Comparison of ENCODE assay signal across 18 cellular contexts in the genomic region with DNA sequence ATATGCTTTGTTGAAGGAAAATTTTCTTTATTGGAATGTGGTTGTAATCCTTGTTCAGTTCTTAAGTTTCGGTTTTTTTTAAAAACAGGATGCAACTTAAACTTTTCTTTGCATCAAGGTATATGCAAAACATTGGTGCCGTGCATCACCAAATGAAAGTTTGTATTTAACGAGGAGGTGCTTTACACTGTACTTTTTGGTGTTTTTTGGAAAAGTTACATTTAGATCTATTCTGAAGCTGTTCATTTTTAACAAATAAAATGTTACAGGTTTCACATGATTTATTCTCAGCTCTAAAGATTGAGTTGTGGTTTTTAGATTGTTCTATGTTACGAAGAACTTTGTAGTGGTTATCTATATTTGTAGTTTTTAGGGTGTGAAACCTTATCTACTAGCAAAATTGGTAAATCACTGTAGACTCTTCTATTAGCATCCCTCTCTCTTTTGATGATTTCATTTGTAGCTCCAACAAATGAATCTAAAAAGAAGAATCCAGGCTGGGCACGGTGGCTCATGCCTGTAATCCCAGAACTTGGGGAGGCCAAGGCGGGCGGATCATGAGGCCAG. TPM values are rescaled to one million over a fixed set of nuclear protein-coding genes. Genes with fewer than 3 reads are reported as not detected.
A peak's percentile ranks its signal among the peaks of the same experiment; 100 is the strongest.
DNase-seq lines count a peak whose midpoint lies in the region; ATAC-seq and TF ChIP-seq lines count a peak whose summit lies in the region.
"Had no signal": no experiment of that assay in that cellular context is flagged by ENCODE, and none has a peak within 500 bp of the region (broad histone marks: within the 10 kb centered on the region; RNA-seq: fewer than 3 reads in every experiment).

No MANE protein-coding gene starts in this region.

- POLR2A ChIA-PET in activated CD4-positive, alpha-beta T cell treated with anti-CD3 and anti-CD28 coated beads, Interleukin-2, amount 10 ng/mL, durations not matched to agents 7 days and 5 days (lab: Charles Lee), result no interaction called here
- POLR2A ChIA-PET in T-cell (lab: Charles Lee), result no interaction called here

- H3K79me2 ChIP-seq in DOHH2 (ENCODE audit: control insufficient read depth, low read length), result peaks cover 10% of the 10 kb centered on the region
- no peaks in the 10 kb centered on the region for H3K79me2 ChIP-seq in trophoblast cell (ENCODE audit: control insufficient read depth, insufficient read depth, low read length, poor library complexity)

- no peak for TF ChIP-seq CTCF in DOHH2 (IDR thresholded peaks at IDR 0.05; ENCODE audit: low read depth, low read length, poor library complexity, severe bottlenecking)
- TF ChIP-seq CTCF in GM13976 (IDR thresholded peaks at IDR 0.05; ENCODE audit: borderline replicate concordance, control extremely low read depth, extremely low read depth, insufficient read depth, missing control alignments), result no peak

- H3K36me3 Mint-ChIP-seq in activated CD4-positive, alpha-beta T cell treated with anti-CD3 and anti-CD28 coated beads, Interleukin-2, amount 10 ng/mL, durations not matched to agents 7 days and 5 days (ENCODE audit: low read depth), result peaks cover 20% of the 10 kb centered on the region
- peaks cover 30% of the 10 kb centered on the region for H3K36me3 Mint-ChIP-seq in activated CD4-positive, alpha-beta T cell treated with anti-CD3 and anti-CD28 coated beads, Interleukin-2, amount 10 ng/mL, durations not matched to agents 24 days and 14 days (ENCODE audit: low read depth)
- H3K36me3 Mint-ChIP-seq in T-cell, result peaks cover 27% of the 10 kb centered on the region
- H3K36me3 Mint-ChIP-seq in naive B cell, result no peaks in the 10 kb centered on the region

- no peak overlapping the region for H2BK5ac ChIP-seq in trophoblast cell (ENCODE audit: low read depth, low read length, poor library complexity)

- no peak for ATAC-seq in T-cell (replicated peaks in 1 of 4)
- ATAC-seq in naive B cell (ENCODE audit: low read depth in 2 of 2), result no peak

- peaks cover 37% of the 10 kb centered on the region for H3K36me3 ChIP-seq in DOHH2 (ENCODE audit: control insufficient read depth, low read length)
- H3K36me3 ChIP-seq in trophoblast cell (ENCODE audit: control insufficient read depth in 1 of 2, insufficient read depth in 2 of 2, low read length in 2 of 2), result peaks cover 10 to 15% of the 10 kb centered on the region in 2 experiments

- H3K4me1 ChIP-seq in DOHH2 (ENCODE audit: control insufficient read depth, low read length) (peaks cover 70% of the 10 kb centered on the region), trophoblast cell (ENCODE audit: control insufficient read depth in 1 of 2, insufficient read depth in 2 of 2, low read length in 2 of 2) (peaks cover 2 to 4% of the 10 kb centered on the region in 2 experiments)
- H3K4me1 ChIP-seq: BLaER1 had no signal

- no peak overlapping the region for H3K18ac ChIP-seq in trophoblast cell (ENCODE audit: low read length)

- no peak for DNase-seq in activated CD4-positive, alpha-beta T cell treated with anti-CD3 and anti-CD28 coated beads, Interleukin-2, amount 10 ng/mL, durations not matched to agents 7 days and 5 days
- DNase-seq in activated CD4-positive, alpha-beta T cell treated with anti-CD3 and anti-CD28 coated beads, Interleukin-2, amount 10 ng/mL, durations not matched to agents 24 days and 14 days, result no peak
- DNase-seq in T-cell (no peak), naive B cell (no peak), NCI-H345 (lab: John Stamatoyannopoulos, UW) (no peak), trophoblast cell (no peak), GM13976 (ENCODE audit: low spot score) (no peak)
- DNase-seq: DMS79, HFFc6, KBM-7, NCI-H1092, NCI-H1694, NCI-H2107, NCI-H510A, SHP77 had no signal

- no peak overlapping the region for H3K23ac ChIP-seq in trophoblast cell (ENCODE audit: low read length)

- H4K12ac ChIP-seq in trophoblast cell (ENCODE audit: low read depth, low read length), result no peak overlapping the region

- no peaks in the 10 kb centered on the region for H3K27me3 Mint-ChIP-seq in activated CD4-positive, alpha-beta T cell treated with anti-CD3 and anti-CD28 coated beads, Interleukin-2, amount 10 ng/mL, durations not matched to agents 7 days and 5 days
- no peaks in the 10 kb centered on the region for H3K27me3 Mint-ChIP-seq in activated CD4-positive, alpha-beta T cell treated with anti-CD3 and anti-CD28 coated beads, Interleukin-2, amount 10 ng/mL, durations not matched to agents 24 days and 14 days
- H3K27me3 Mint-ChIP-seq in T-cell, result no peaks in the 10 kb centered on the region
- no peaks in the 10 kb centered on the region for H3K27me3 Mint-ChIP-seq in naive B cell

- no peak overlapping the region for H4K91ac ChIP-seq in trophoblast cell (ENCODE audit: low read depth, low read length)

- H3K4ac ChIP-seq in trophoblast cell (ENCODE audit: low read depth, low read length), result no peak overlapping the region

- H3K4me3 ChIP-seq in DOHH2 (ENCODE audit: low read length), result peak overlapping the region; percentile 53
- H3K4me3 ChIP-seq in trophoblast cell (ENCODE audit: low read depth, low read length), result no peak overlapping the region
- H3K4me3 ChIP-seq: BLaER1 had no signal

- H3K4me3 Mint-ChIP-seq in activated CD4-positive, alpha-beta T cell treated with anti-CD3 and anti-CD28 coated beads, Interleukin-2, amount 10 ng/mL, durations not matched to agents 7 days and 5 days, result no peak overlapping the region
- no peak overlapping the region for H3K4me3 Mint-ChIP-seq in activated CD4-positive, alpha-beta T cell treated with anti-CD3 and anti-CD28 coated beads, Interleukin-2, amount 10 ng/mL, durations not matched to agents 24 days and 14 days
- H3K4me3 Mint-ChIP-seq in T-cell, result no peak overlapping the region
- peak overlapping the region in 3 of 8 donors; percentile 10 to 41 (median 40) for H3K4me3 Mint-ChIP-seq in naive B cell
- H3K4me3 Mint-ChIP-seq: HFFc6 had no signal

- H4K20me1 ChIP-seq in DOHH2 (ENCODE audit: control insufficient read depth, insufficient read depth, low read depth, low read length), result no peaks in the 10 kb centered on the region
- H4K20me1 ChIP-seq: BLaER1 had no signal

- H2BK12ac ChIP-seq in trophoblast cell (ENCODE audit: low read length), result no peak overlapping the region

- peak overlapping the region; percentile 92 for H3K27ac ChIP-seq in DOHH2 (ENCODE audit: low read depth, low read length)
- no peak overlapping the region for H3K27ac ChIP-seq in trophoblast cell (ENCODE audit: low read depth, low read length)
- H3K27ac ChIP-seq: 22Rv1, BLaER1 had no signal

- CTCF ChIA-PET in activated CD4-positive, alpha-beta T cell treated with anti-CD3 and anti-CD28 coated beads, Interleukin-2, amount 10 ng/mL, durations not matched to agents 7 days and 5 days (lab: Charles Lee), result interaction anchor here (1.3 to 1.5 kb wide), 2 partner anchors 12 to 20 kb away, joined by 3 read pairs; no protein-coding TSS in a partner anchor
- CTCF ChIA-PET in T-cell (lab: Charles Lee), result no interaction called here

- no peak overlapping the region for H3K14ac ChIP-seq in trophoblast cell (ENCODE audit: low read length)

- H3K79me1 ChIP-seq in trophoblast cell (ENCODE audit: low read length), result no peaks in the 10 kb centered on the region

- H3K27ac Mint-ChIP-seq in activated CD4-positive, alpha-beta T cell treated with anti-CD3 and anti-CD28 coated beads, Interleukin-2, amount 10 ng/mL, durations not matched to agents 7 days and 5 days, result peak overlapping the region; percentile 66
- H3K27ac Mint-ChIP-seq in activated CD4-positive, alpha-beta T cell treated with anti-CD3 and anti-CD28 coated beads, Interleukin-2, amount 10 ng/mL, durations not matched to agents 24 days and 14 days, result no peak overlapping the region
- H3K27ac Mint-ChIP-seq in T-cell (peak overlapping the region; percentile 68 to 80), naive B cell (peak overlapping the region; percentile 11 to 84 (median 73))
- H3K27ac Mint-ChIP-seq: HFFc6 had no signal

- H2AFZ ChIP-seq in trophoblast cell (ENCODE audit: insufficient read depth, low read length, poor library complexity), result no peak overlapping the region

- intact Hi-C loops in activated CD4-positive, alpha-beta T cell treated with anti-CD3 and anti-CD28 coated beads, Interleukin-2, amount 10 ng/mL, durations not matched to agents 24 days and 14 days (cut with micrococcal nuclease), result no loop called here

- peaks cover 7% of the 10 kb centered on the region for H3K4me1 Mint-ChIP-seq in activated CD4-positive, alpha-beta T cell treated with anti-CD3 and anti-CD28 coated beads, Interleukin-2, amount 10 ng/mL, durations not matched to agents 7 days and 5 days
- H3K4me1 Mint-ChIP-seq in activated CD4-positive, alpha-beta T cell treated with anti-CD3 and anti-CD28 coated beads, Interleukin-2, amount 10 ng/mL, durations not matched to agents 24 days and 14 days, result peaks cover 5% of the 10 kb centered on the region
- H3K4me1 Mint-ChIP-seq in T-cell (peaks cover 6 to 14% (median 14%) of the 10 kb centered on the region in 3 donors), naive B cell (peaks cover 8 to 26% (median 20%) of the 10 kb centered on the region in 3 donors)

- H3K9ac ChIP-seq in trophoblast cell (ENCODE audit: low read length), result no peak overlapping the region
- H3K9ac ChIP-seq: BLaER1 had no signal

- no peak overlapping the region for H2AK5ac ChIP-seq in trophoblast cell (ENCODE audit: low read length)

- no peaks in the 10 kb centered on the region for H3K9me2 ChIP-seq in DOHH2 (replicated peaks; ENCODE audit: control insufficient read depth, low read length)

- H3K9me3 ChIP-seq in DOHH2 (ENCODE audit: control insufficient read depth, insufficient read depth, low read length) (no peaks in the 10 kb centered on the region), trophoblast cell (ENCODE audit: insufficient read depth, low read depth, low read length) (peaks cover 6% of the 10 kb centered on the region)
- H3K9me3 ChIP-seq: BLaER1 had no signal

- H3K27me3 ChIP-seq in DOHH2 (ENCODE audit: control insufficient read depth, low read length) (no peaks in the 10 kb centered on the region), trophoblast cell (ENCODE audit: insufficient read depth, low read length) (no peaks in the 10 kb centered on the region)
- H3K27me3 ChIP-seq: BLaER1 had no signal

- in situ Hi-C loops in GM13976 (cut with MboI; ENCODE audit: low sequenced_read_pairs, unreplicated experiment), result no loop called here

- H2BK120ac ChIP-seq in trophoblast cell (ENCODE audit: insufficient read depth, low read length, poor library complexity), result no peak overlapping the region

- H3K4me2 ChIP-seq in DOHH2 (ENCODE audit: low read length), result peak overlapping the region; percentile 82
- no peak overlapping the region for H3K4me2 ChIP-seq in trophoblast cell (ENCODE audit: low read length)
- H3K4me2 ChIP-seq: BLaER1 had no signal

- peaks cover 49% of the 10 kb centered on the region for H3F3A ChIP-seq in DOHH2 (ENCODE audit: control insufficient read depth, insufficient read depth)

- no peak overlapping the region for H4K8ac ChIP-seq in trophoblast cell (ENCODE audit: low read depth, low read length)

- WGBS in trophoblast cell (ENCODE audit: extremely low coverage, insufficient coverage, insufficient read length), result no CpG with 5 or more reads among the region's 7 CpGs

- H3K9me3 Mint-ChIP-seq in activated CD4-positive, alpha-beta T cell treated with anti-CD3 and anti-CD28 coated beads, Interleukin-2, amount 10 ng/mL, durations not matched to agents 7 days and 5 days, result no peaks in the 10 kb centered on the region
- no peaks in the 10 kb centered on the region for H3K9me3 Mint-ChIP-seq in activated CD4-positive, alpha-beta T cell treated with anti-CD3 and anti-CD28 coated beads, Interleukin-2, amount 10 ng/mL, durations not matched to agents 24 days and 14 days
- H3K9me3 Mint-ChIP-seq in T-cell (no peaks in the 10 kb centered on the region), naive B cell (no peaks in the 10 kb centered on the region)
- H3K9me3 Mint-ChIP-seq: HFFc6 had no signal

RNA-seq across cellular contexts. Expression of a gene that starts 7.0 kb away (rescaled TPM):
- total RNA-seq in activated CD4-positive, alpha-beta T cell treated with anti-CD3 and anti-CD28 coated beads, Interleukin-2, amount 10 ng/mL, durations not matched to agents 7 days and 5 days, result 10 to 100 TPM; 54.0 to 58.0 TPM
- total RNA-seq in activated CD4-positive, alpha-beta T cell treated with anti-CD3 and anti-CD28 coated beads, Interleukin-2, amount 10 ng/mL, durations not matched to agents 24 days and 14 days, result 54.7 and 56.4 TPM in 2 replicates
- total RNA-seq in T-cell, result 10 to 100 TPM; 51.4 to 75.1 (median 62.2) TPM
- polyA plus RNA-seq in naive B cell (ENCODE audit: low read depth in 6 of 6), result 10 to 100 TPM; 10.2 to 26.0 (median 13.9) TPM
- 22.8 and 24.3 TPM in 2 replicates for polyA plus RNA-seq in trophoblast cell (2013)

RNA-seq across cellular contexts. Expression of a gene that starts 34.4 kb away (rescaled TPM):
- 10 to 100 TPM; 35.7 to 38.8 TPM for total RNA-seq in activated CD4-positive, alpha-beta T cell treated with anti-CD3 and anti-CD28 coated beads, Interleukin-2, amount 10 ng/mL, durations not matched to agents 7 days and 5 days
- total RNA-seq in activated CD4-positive, alpha-beta T cell treated with anti-CD3 and anti-CD28 coated beads, Interleukin-2, amount 10 ng/mL, durations not matched to agents 24 days and 14 days, result 53.2 and 56.8 TPM in 2 replicates
- total RNA-seq in T-cell, result 10 to 100 TPM; 52.4 to 58.4 (median 55.6) TPM
- polyA plus RNA-seq in naive B cell (ENCODE audit: low read depth in 6 of 6), result 10 to 100 TPM; 64.2 to 78.5 (median 68.8) TPM
- 35.2 and 36.3 TPM in 2 replicates for polyA plus RNA-seq in trophoblast cell (2013)

RNA-seq across cellular contexts. Expression of a gene that starts 47.4 kb away (rescaled TPM):
- 10 to 100 TPM; 43.3 to 44.5 TPM for total RNA-seq in activated CD4-positive, alpha-beta T cell treated with anti-CD3 and anti-CD28 coated beads, Interleukin-2, amount 10 ng/mL, durations not matched to agents 7 days and 5 days
- 38.8 and 41.0 TPM in 2 replicates for total RNA-seq in activated CD4-positive, alpha-beta T cell treated with anti-CD3 and anti-CD28 coated beads, Interleukin-2, amount 10 ng/mL, durations not matched to agents 24 days and 14 days
- 10 to 100 TPM; 40.3 to 73.5 (median 64.7) TPM for total RNA-seq in T-cell
- polyA plus RNA-seq in naive B cell (ENCODE audit: low read depth in 6 of 6), result 10 to 100 TPM; 20.0 to 46.9 (median 24.8) TPM
- 12.4 and 13.2 TPM in 2 replicates for polyA plus RNA-seq in trophoblast cell (2013)
